Comparison of ENCODE assay signal across 18 cellular contexts in the genomic region with DNA sequence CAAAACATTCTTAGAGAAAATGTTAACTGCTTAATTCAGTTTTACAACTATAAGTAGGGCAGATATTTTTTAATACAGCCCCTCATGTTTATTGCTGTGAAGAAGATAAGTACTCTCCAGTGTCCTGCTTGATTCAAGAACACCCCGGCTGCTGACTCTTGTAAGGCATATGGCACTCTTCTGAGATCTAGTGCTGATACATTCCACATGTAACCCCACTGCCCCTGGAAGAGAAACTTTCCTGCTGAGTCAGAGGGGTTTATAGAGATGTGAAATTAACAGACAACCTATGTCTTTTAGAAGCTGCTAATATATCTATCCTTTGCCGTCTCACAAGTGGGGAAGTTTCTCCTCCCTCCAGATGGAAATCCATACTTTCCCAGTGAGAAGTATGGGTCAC.
"Had no signal": no experiment of that assay in that cellular context is flagged by ENCODE, and none has a peak within 500 bp of the region (broad histone marks: within the 10 kb centered on the region; RNA-seq: fewer than 3 reads in every experiment).

No MANE protein-coding gene starts in this region.

- H3K27ac ChIP-seq: ascending aorta, left lung, lower lobe of right lung, spleen, tibial nerve, VCaP had no signal

- DNase-seq: activated CD4-positive, alpha-beta T cell treated with anti-CD3 and anti-CD28 coated beads for 4 hours; activated CD4-positive, alpha-beta T cell treated with anti-CD3 and anti-CD28 coated beads, Interleukin-2, amount 50 U/mL, for 4 hours; activated CD8-positive, alpha-beta memory T cell treated with anti-CD3 and anti-CD28 coated beads for 24 hours; activated effector memory CD4-positive, alpha-beta T cell treated with anti-CD3 and anti-CD28 coated beads, Interleukin-2, amount 50 U/mL, for 16 hours; activated naive CD4-positive, alpha-beta T cell treated with anti-CD3 and anti-CD28 coated beads for 36 hours; activated naive CD8-positive, alpha-beta T cell treated with anti-CD3 and anti-CD28 coated beads for 36 hours; activated T-cell treated with anti-CD3 and anti-CD28 coated beads, Interleukin-2, amount 50 U/mL, for 1 hour; caudate nucleus; left lung; lower lobe of right lung; mesendoderm; mucosa of descending colon; right cardiac atrium; spleen; stimulated activated naive CD4-positive, alpha-beta T cell had no signal

- H3K36me3 ChIP-seq: ascending aorta, left lung, lower lobe of right lung, spleen, tibial nerve had no signal

- H3K4me3 ChIP-seq: ascending aorta, left lung, lower lobe of right lung, mucosa of descending colon, spleen, tibial nerve had no signal

- ATAC-seq: left lung, lower lobe of right lung, mucosa of descending colon, right cardiac atrium had no signal

- H3K27me3 ChIP-seq: ascending aorta, left lung, spleen, tibial nerve had no signal
